1 cellular context compared by ENCODE assay signal in the genomic region with DNA sequence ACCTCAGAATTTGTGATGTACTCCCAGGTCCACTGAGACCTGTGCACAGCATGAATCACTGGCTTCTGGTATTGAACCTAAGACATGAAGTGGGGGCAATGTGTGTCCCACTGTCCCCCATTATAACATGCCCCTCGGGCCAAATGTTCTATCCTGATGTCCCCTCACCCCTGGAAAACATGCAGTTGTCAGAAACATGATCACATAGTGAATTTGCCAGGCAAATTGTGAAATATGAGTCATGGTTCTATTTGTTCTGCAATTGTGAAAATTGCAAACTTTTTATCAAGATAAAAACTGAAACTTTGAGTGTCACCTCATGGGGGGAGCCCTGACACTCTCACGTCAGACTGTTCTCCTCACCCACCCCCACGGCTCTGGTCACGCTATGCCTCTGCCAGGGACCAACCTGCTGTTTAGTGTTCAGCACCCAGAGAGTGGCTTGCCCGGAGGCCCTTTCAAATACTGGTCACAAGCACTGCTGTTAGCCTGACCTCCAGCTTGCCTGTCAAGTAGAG.
TF ChIP-seq lines count a peak whose summit lies in the region.

No MANE protein-coding gene starts in this region.

TF ChIP-seq in GM12878, 131 proteins besides CTCF, POLR2A, EP300 and RAD21 (continued from another document):
- TF ChIP-seq IRF5 (IDR thresholded peaks at IDR 0.05; ENCODE audit: borderline replicate concordance) (no peak), NR2F1 (conservative IDR thresholded peaks at IDR 0.05) (peak; percentile 71), STAT1 (conservative IDR thresholded peaks at IDR 0.05) (no peak), PAX8 (IDR thresholded peaks at IDR 0.05) (no peak), NFXL1 (IDR thresholded peaks at IDR 0.05; ENCODE audit: borderline replicate concordance) (no peak), ZNF622 (IDR thresholded peaks at IDR 0.05) (no peak), CHD4 (IDR thresholded peaks at IDR 0.05) (no peak), TBL1XR1 (IDR thresholded peaks at IDR 0.05; ENCODE audit: low read depth, low read length) (peak; percentile 77; the same call in 1 of the 2 replicates), TCF12 (IDR thresholded peaks at IDR 0.05; ENCODE audit: low read depth, low read length) (peak; percentile 97), JUND (IDR thresholded peaks at IDR 0.05; ENCODE audit: low read depth, low read length) (peak; percentile 61; the same call in 1 of the 2 replicates), NFYA (IDR thresholded peaks at IDR 0.05; ENCODE audit: borderline replicate concordance, low read depth, low read length) (no peak), PAX5 (IDR thresholded peaks at IDR 0.05; ENCODE audit: borderline replicate concordance, low read depth, low read length) (peak; percentile 99), GATAD2B (conservative IDR thresholded peaks at IDR 0.05; ENCODE audit: low read depth) (peak; percentile 42; the same call in 1 of the 2 replicates), NKRF (conservative IDR thresholded peaks at IDR 0.05) (0 out of 2 replicates have a peak, but pooled peaks have one; percentile 43), ASH2L (IDR thresholded peaks at IDR 0.05; ENCODE audit: borderline replicate concordance, low read depth) (0 out of 2 replicates have a peak, but pooled peaks have one; percentile 65), RBBP5 (conservative IDR thresholded peaks at IDR 0.05) (no peak), IRF4 (IDR thresholded peaks at IDR 0.05; ENCODE audit: low read depth, low read length) (peak; percentile 80; the same call in 1 of the 2 replicates), PBX3 (IDR thresholded peaks at IDR 0.05; ENCODE audit: insufficient replicate concordance, low read depth, low read length) (peak; percentile 63), NBN (IDR thresholded peaks at IDR 0.05) (peak; percentile 65; the same call in 1 of the 2 replicates), ESRRA (IDR thresholded peaks at IDR 0.05; ENCODE audit: low read length) (no peak), RFX5 (IDR thresholded peaks at IDR 0.05; ENCODE audit: low read depth, low read length) (no peak), IKZF1 (conservative IDR thresholded peaks at IDR 0.05) (peak; percentile 80), ZNF207 (IDR thresholded peaks at IDR 0.05; ENCODE audit: borderline replicate concordance) (no peak)
- TF ChIP-seq, protein P1, sequence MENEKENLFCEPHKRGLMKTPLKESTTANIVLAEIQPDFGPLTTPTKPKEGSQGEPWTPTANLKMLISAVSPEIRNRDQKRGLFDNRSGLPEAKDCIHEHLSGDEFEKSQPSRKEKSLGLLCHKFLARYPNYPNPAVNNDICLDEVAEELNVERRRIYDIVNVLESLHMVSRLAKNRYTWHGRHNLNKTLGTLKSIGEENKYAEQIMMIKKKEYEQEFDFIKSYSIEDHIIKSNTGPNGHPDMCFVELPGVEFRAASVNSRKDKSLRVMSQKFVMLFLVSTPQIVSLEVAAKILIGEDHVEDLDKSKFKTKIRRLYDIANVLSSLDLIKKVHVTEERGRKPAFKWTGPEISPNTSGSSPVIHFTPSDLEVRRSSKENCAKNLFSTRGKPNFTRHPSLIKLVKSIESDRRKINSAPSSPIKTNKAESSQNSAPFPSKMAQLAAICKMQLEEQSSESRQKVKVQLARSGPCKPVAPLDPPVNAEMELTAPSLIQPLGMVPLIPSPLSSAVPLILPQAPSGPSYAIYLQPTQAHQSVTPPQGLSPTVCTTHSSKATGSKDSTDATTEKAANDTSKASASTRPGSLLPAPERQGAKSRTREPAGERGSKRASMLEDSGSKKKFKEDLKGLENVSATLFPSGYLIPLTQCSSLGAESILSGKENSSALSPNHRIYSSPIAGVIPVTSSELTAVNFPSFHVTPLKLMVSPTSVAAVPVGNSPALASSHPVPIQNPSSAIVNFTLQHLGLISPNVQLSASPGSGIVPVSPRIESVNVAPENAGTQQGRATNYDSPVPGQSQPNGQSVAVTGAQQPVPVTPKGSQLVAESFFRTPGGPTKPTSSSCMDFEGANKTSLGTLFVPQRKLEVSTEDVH (IDR thresholded peaks at IDR 0.05; ENCODE audit: low read depth, partially characterized antibody), result peak; percentile 37
- TF ChIP-seq, protein P2, sequence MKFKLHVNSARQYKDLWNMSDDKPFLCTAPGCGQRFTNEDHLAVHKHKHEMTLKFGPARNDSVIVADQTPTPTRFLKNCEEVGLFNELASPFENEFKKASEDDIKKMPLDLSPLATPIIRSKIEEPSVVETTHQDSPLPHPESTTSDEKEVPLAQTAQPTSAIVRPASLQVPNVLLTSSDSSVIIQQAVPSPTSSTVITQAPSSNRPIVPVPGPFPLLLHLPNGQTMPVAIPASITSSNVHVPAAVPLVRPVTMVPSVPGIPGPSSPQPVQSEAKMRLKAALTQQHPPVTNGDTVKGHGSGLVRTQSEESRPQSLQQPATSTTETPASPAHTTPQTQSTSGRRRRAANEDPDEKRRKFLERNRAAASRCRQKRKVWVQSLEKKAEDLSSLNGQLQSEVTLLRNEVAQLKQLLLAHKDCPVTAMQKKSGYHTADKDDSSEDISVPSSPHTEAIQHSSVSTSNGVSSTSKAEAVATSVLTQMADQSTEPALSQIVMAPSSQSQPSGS (IDR thresholded peaks at IDR 0.05; ENCODE audit: low read length), result peak; percentile 78; the same call in 1 of the 2 replicates
